In genomic region chr7:47580175-47580701, GRCh38 we compare ENCODE assay signal across 1 cellular context.
TF ChIP-seq lines count a peak whose summit lies in the region.

No MANE protein-coding gene starts in this region.

TF ChIP-seq in HepG2, 621 proteins besides CTCF, POLR2A, EP300 and RAD21 (continued from another document and continues in another):
- TF ChIP-seq, protein P1, sequence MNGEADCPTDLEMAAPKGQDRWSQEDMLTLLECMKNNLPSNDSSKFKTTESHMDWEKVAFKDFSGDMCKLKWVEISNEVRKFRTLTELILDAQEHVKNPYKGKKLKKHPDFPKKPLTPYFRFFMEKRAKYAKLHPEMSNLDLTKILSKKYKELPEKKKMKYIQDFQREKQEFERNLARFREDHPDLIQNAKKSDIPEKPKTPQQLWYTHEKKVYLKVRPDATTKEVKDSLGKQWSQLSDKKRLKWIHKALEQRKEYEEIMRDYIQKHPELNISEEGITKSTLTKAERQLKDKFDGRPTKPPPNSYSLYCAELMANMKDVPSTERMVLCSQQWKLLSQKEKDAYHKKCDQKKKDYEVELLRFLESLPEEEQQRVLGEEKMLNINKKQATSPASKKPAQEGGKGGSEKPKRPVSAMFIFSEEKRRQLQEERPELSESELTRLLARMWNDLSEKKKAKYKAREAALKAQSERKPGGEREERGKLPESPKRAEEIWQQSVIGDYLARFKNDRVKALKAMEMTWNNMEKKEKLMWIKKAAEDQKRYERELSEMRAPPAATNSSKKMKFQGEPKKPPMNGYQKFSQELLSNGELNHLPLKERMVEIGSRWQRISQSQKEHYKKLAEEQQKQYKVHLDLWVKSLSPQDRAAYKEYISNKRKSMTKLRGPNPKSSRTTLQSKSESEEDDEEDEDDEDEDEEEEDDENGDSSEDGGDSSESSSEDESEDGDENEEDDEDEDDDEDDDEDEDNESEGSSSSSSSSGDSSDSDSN (CRISPR knock-in tag; IDR thresholded peaks at IDR 0.05) = no peak
- TF ChIP-seq ZNF552 (CRISPR knock-in tag; IDR thresholded peaks at IDR 0.05; ENCODE audit: borderline replicate concordance) = no peak
- TF ChIP-seq ZNF263 (CRISPR knock-in tag; IDR thresholded peaks at IDR 0.05) = no peak
- TF ChIP-seq, protein P2, sequence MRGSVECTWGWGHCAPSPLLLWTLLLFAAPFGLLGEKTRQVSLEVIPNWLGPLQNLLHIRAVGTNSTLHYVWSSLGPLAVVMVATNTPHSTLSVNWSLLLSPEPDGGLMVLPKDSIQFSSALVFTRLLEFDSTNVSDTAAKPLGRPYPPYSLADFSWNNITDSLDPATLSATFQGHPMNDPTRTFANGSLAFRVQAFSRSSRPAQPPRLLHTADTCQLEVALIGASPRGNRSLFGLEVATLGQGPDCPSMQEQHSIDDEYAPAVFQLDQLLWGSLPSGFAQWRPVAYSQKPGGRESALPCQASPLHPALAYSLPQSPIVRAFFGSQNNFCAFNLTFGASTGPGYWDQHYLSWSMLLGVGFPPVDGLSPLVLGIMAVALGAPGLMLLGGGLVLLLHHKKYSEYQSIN (CRISPR knock-in tag; IDR thresholded peaks at IDR 0.05; ENCODE audit: borderline replicate concordance) = no peak
- no peak for TF ChIP-seq ZNF383 (CRISPR knock-in tag; IDR thresholded peaks at IDR 0.05; ENCODE audit: borderline replicate concordance)
- no peak for TF ChIP-seq ZFP1 (CRISPR knock-in tag; IDR thresholded peaks at IDR 0.05)
- no peak for TF ChIP-seq ZBTB7A (CRISPR knock-in tag; IDR thresholded peaks at IDR 0.05)
- TF ChIP-seq, protein P3, sequence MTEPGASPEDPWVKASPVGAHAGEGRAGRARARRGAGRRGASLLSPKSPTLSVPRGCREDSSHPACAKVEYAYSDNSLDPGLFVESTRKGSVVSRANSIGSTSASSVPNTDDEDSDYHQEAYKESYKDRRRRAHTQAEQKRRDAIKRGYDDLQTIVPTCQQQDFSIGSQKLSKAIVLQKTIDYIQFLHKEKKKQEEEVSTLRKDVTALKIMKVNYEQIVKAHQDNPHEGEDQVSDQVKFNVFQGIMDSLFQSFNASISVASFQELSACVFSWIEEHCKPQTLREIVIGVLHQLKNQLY (CRISPR knock-in tag; IDR thresholded peaks at IDR 0.05) = 0 out of 2 replicates have a peak, but pooled peaks have one; percentile 44
- TF ChIP-seq ETV5 (CRISPR knock-in tag; IDR thresholded peaks at IDR 0.05; ENCODE audit: borderline replicate concordance) = peak; percentile 54; the same call in 1 of the 2 replicates
- peak; percentile 70; the same call in 1 of the 2 replicates for TF ChIP-seq ZNF609 (CRISPR knock-in tag; IDR thresholded peaks at IDR 0.05; ENCODE audit: borderline replicate concordance)
- TF ChIP-seq ZNF746 (CRISPR knock-in tag; IDR thresholded peaks at IDR 0.05) = no peak
- no peak for TF ChIP-seq ZNF569 (CRISPR knock-in tag; IDR thresholded peaks at IDR 0.05; ENCODE audit: borderline replicate concordance)
- TF ChIP-seq ZNF546 (CRISPR knock-in tag; conservative IDR thresholded peaks at IDR 0.05) = no peak
- TF ChIP-seq CENPX (CRISPR knock-in tag; IDR thresholded peaks at IDR 0.05) = no peak
- no peak for TF ChIP-seq MXD4 (CRISPR knock-in tag; IDR thresholded peaks at IDR 0.05)
- no peak for TF ChIP-seq TGIF2 (CRISPR knock-in tag; IDR thresholded peaks at IDR 0.05)
- TF ChIP-seq SP2 (CRISPR knock-in tag; IDR thresholded peaks at IDR 0.05) = no peak
- TF ChIP-seq JUND (CRISPR knock-in tag; IDR thresholded peaks at IDR 0.05) = 0 out of 2 replicates have a peak, but pooled peaks have one; percentile 42
- no peak for TF ChIP-seq ZNF282 (IDR thresholded peaks at IDR 0.05; ENCODE audit: partially characterized antibody)
- TF ChIP-seq, protein P4, sequence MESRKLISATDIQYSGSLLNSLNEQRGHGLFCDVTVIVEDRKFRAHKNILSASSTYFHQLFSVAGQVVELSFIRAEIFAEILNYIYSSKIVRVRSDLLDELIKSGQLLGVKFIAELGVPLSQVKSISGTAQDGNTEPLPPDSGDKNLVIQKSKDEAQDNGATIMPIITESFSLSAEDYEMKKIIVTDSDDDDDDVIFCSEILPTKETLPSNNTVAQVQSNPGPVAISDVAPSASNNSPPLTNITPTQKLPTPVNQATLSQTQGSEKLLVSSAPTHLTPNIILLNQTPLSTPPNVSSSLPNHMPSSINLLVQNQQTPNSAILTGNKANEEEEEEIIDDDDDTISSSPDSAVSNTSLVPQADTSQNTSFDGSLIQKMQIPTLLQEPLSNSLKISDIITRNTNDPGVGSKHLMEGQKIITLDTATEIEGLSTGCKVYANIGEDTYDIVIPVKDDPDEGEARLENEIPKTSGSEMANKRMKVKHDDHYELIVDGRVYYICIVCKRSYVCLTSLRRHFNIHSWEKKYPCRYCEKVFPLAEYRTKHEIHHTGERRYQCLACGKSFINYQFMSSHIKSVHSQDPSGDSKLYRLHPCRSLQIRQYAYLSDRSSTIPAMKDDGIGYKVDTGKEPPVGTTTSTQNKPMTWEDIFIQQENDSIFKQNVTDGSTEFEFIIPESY (CRISPR knock-in tag; IDR thresholded peaks at IDR 0.05) = no peak
- TF ChIP-seq ZNF607 (CRISPR knock-in tag; IDR thresholded peaks at IDR 0.05; ENCODE audit: borderline replicate concordance) = 0 out of 2 replicates have a peak, but pooled peaks have one; percentile 54
- TF ChIP-seq MTF1 (CRISPR knock-in tag; IDR thresholded peaks at IDR 0.05) = no peak
- no peak for TF ChIP-seq ZNF121 (CRISPR knock-in tag; IDR thresholded peaks at IDR 0.05)
- no peak for TF ChIP-seq NCOA5 (CRISPR knock-in tag; IDR thresholded peaks at IDR 0.05)
- no peak for TF ChIP-seq ATF7-NPFF (CRISPR knock-in tag; IDR thresholded peaks at IDR 0.05; ENCODE audit: low read depth)
- TF ChIP-seq THAP11 (CRISPR knock-in tag; IDR thresholded peaks at IDR 0.05) = no peak
- no peak for TF ChIP-seq ZIK1 (CRISPR knock-in tag; IDR thresholded peaks at IDR 0.05; ENCODE audit: borderline replicate concordance, low read depth)
- TF ChIP-seq ZNF329 (CRISPR knock-in tag; IDR thresholded peaks at IDR 0.05; ENCODE audit: low read depth) = no peak
- TF ChIP-seq, protein P5, sequence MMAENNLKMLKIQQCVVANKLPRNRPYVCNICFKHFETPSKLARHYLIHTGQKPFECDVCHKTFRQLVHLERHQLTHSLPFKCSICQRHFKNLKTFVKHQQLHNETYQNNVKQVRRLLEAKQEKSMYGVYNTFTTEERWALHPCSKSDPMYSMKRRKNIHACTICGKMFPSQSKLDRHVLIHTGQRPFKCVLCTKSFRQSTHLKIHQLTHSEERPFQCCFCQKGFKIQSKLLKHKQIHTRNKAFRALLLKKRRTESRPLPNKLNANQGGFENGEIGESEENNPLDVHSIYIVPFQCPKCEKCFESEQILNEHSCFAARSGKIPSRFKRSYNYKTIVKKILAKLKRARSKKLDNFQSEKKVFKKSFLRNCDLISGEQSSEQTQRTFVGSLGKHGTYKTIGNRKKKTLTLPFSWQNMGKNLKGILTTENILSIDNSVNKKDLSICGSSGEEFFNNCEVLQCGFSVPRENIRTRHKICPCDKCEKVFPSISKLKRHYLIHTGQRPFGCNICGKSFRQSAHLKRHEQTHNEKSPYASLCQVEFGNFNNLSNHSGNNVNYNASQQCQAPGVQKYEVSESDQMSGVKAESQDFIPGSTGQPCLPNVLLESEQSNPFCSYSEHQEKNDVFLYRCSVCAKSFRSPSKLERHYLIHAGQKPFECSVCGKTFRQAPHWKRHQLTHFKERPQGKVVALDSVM (CRISPR knock-in tag; IDR thresholded peaks at IDR 0.05) = no peak
- no peak for TF ChIP-seq KDM5B (CRISPR knock-in tag; IDR thresholded peaks at IDR 0.05; ENCODE audit: borderline replicate concordance)
- TF ChIP-seq ZNF460 (CRISPR knock-in tag; IDR thresholded peaks at IDR 0.05; ENCODE audit: borderline replicate concordance) = no peak
- no peak for TF ChIP-seq TCF12 (IDR thresholded peaks at IDR 0.05)
- TF ChIP-seq TCF12 (CRISPR knock-in tag; IDR thresholded peaks at IDR 0.05) = no peak
- TF ChIP-seq ATAD3A (CRISPR knock-in tag; IDR thresholded peaks at IDR 0.05) = no peak
- TF ChIP-seq ZFP37 (CRISPR knock-in tag; IDR thresholded peaks at IDR 0.05; ENCODE audit: borderline replicate concordance) = 0 out of 2 replicates have a peak, but pooled peaks have one; percentile 29
- no peak for TF ChIP-seq TOE1 (CRISPR knock-in tag; IDR thresholded peaks at IDR 0.05)
- no peak for TF ChIP-seq ZNF781 (CRISPR knock-in tag; IDR thresholded peaks at IDR 0.05; ENCODE audit: borderline replicate concordance, not compliant biosample characterization)
- TF ChIP-seq ZNF143 (CRISPR knock-in tag; IDR thresholded peaks at IDR 0.05) = no peak
- TF ChIP-seq ZNF564 (CRISPR knock-in tag; IDR thresholded peaks at IDR 0.05) = no peak
- TF ChIP-seq POLR2AphosphoS5 (IDR thresholded peaks at IDR 0.05; ENCODE audit: low read depth, low read length) = no peak
- no peak for TF ChIP-seq ZNF354B (CRISPR knock-in tag; IDR thresholded peaks at IDR 0.05)
- no peak for TF ChIP-seq SPEN (CRISPR knock-in tag; IDR thresholded peaks at IDR 0.05; ENCODE audit: low read depth)
- TF ChIP-seq TP53 (CRISPR knock-in tag; conservative IDR thresholded peaks at IDR 0.05) = no peak
- no peak for TF ChIP-seq TMF1 (CRISPR knock-in tag; IDR thresholded peaks at IDR 0.05; ENCODE audit: low read depth)
- TF ChIP-seq NFE2L2 (IDR thresholded peaks at IDR 0.05; ENCODE audit: low read length) = no peak
- TF ChIP-seq FOXP1 (IDR thresholded peaks at IDR 0.05) = no peak
- TF ChIP-seq FOXP1 (CRISPR knock-in tag; IDR thresholded peaks at IDR 0.05) = peak; percentile 68; the same call in 1 of the 2 replicates
- TF ChIP-seq KDM5A (IDR thresholded peaks at IDR 0.05; ENCODE audit: borderline replicate concordance, low read length) = no peak
- no peak for TF ChIP-seq ZNF75D (CRISPR knock-in tag; IDR thresholded peaks at IDR 0.05; ENCODE audit: borderline replicate concordance)
- no peak for TF ChIP-seq GTF2F1 (IDR thresholded peaks at IDR 0.05; ENCODE audit: low read length)
- 0 out of 2 replicates have a peak, but pooled peaks have one; percentile 15 for TF ChIP-seq PRDM15 (CRISPR knock-in tag; IDR thresholded peaks at IDR 0.05)
- TF ChIP-seq ZNF484 (CRISPR knock-in tag; IDR thresholded peaks at IDR 0.05; ENCODE audit: borderline replicate concordance, low read depth) = no peak
- peak; percentile 19; the same call in 1 of the 2 replicates for TF ChIP-seq PHF8 (CRISPR knock-in tag; IDR thresholded peaks at IDR 0.05)
